ENCODE assay signal across 8 cellular contexts in genomic region chr3:4866841-4867240, GRCh38.
A peak's percentile ranks its signal among the peaks of the same experiment; 100 is the strongest.
DNase-seq lines count a peak whose midpoint lies in the region; ATAC-seq, FAIRE-seq and TF ChIP-seq lines count a peak whose summit lies in the region.

No MANE protein-coding gene starts in this region.

- no peak for FAIRE-seq in GM12891 (lab: Jason Lieb, UNC)

- H3K27ac ChIP-seq in testis, result peak overlapping the region; percentile 88 to 95
- H3K27ac ChIP-seq in neural progenitor cell, result no peak overlapping the region

- H3K9me3 Mint-ChIP-seq in activated T-cell treated with anti-CD3 and anti-CD28 coated beads, Interleukin-2, amount 50 U/mL, for 4 hours, result peaks cover 9% of the 10 kb centered on the region
- peaks cover 20% of the 10 kb centered on the region for H3K9me3 Mint-ChIP-seq in activated naive CD8-positive, alpha-beta T cell treated with anti-CD3 and anti-CD28 coated beads, Interleukin-2, amount 50 U/mL, for 24 hours
- peaks cover 5% of the 10 kb centered on the region for H3K9me3 Mint-ChIP-seq in neural progenitor cell

- H3K79me2 ChIP-seq in neural progenitor cell (ENCODE audit: low read depth), result no peaks in the 10 kb centered on the region

- H3K27me3 Mint-ChIP-seq in activated T-cell treated with anti-CD3 and anti-CD28 coated beads, Interleukin-2, amount 50 U/mL, for 4 hours (ENCODE audit: low read depth), result no peaks in the 10 kb centered on the region
- no peaks in the 10 kb centered on the region for H3K27me3 Mint-ChIP-seq in activated naive CD8-positive, alpha-beta T cell treated with anti-CD3 and anti-CD28 coated beads, Interleukin-2, amount 50 U/mL, for 24 hours
- H3K27me3 Mint-ChIP-seq in neural progenitor cell (ENCODE audit: insufficient read depth, low read depth), result no peaks in the 10 kb centered on the region

- no peak overlapping the region for H3K4me2 ChIP-seq in neural progenitor cell

- no peaks in the 10 kb centered on the region for H3K9me3 ChIP-seq in testis
- H3K9me3 ChIP-seq in neural progenitor cell (ENCODE audit: low read depth), result no peaks in the 10 kb centered on the region

- H3K4me3 Mint-ChIP-seq in activated T-cell treated with anti-CD3 and anti-CD28 coated beads, Interleukin-2, amount 50 U/mL, for 4 hours, result peak overlapping the region; percentile 78
- peak overlapping the region; percentile 82 for H3K4me3 Mint-ChIP-seq in activated naive CD8-positive, alpha-beta T cell treated with anti-CD3 and anti-CD28 coated beads, Interleukin-2, amount 50 U/mL, for 24 hours
- H3K4me3 Mint-ChIP-seq in neural progenitor cell, result no peak overlapping the region

- peaks cover 12% of the 10 kb centered on the region for H3F3A ChIP-seq in neural progenitor cell (ENCODE audit: low read depth)

- 39 to 55% methylated on average over 6 of the region's 6 CpGs for WGBS in testis, 2 donors

- peak overlapping the region; percentile 91 for H3K27ac Mint-ChIP-seq in activated naive CD8-positive, alpha-beta T cell treated with anti-CD3 and anti-CD28 coated beads, Interleukin-2, amount 50 U/mL, for 24 hours
- no peak overlapping the region for H3K27ac Mint-ChIP-seq in neural progenitor cell

- peaks cover 21% of the 10 kb centered on the region for H3K4me1 ChIP-seq in testis
- H3K4me1 ChIP-seq in neural progenitor cell, result peaks cover 6% of the 10 kb centered on the region

- H3K4me1 Mint-ChIP-seq in activated T-cell treated with anti-CD3 and anti-CD28 coated beads, Interleukin-2, amount 50 U/mL, for 4 hours (ENCODE audit: low read depth), result peaks cover 37% of the 10 kb centered on the region
- H3K4me1 Mint-ChIP-seq in activated naive CD8-positive, alpha-beta T cell treated with anti-CD3 and anti-CD28 coated beads, Interleukin-2, amount 50 U/mL, for 24 hours, result peaks cover 39% of the 10 kb centered on the region
- peaks cover 19% of the 10 kb centered on the region for H3K4me1 Mint-ChIP-seq in neural progenitor cell

- no peak overlapping the region for H2AFZ ChIP-seq in neural progenitor cell (replicated peaks)

- intact Hi-C loops in testis (cut with DNase I; ENCODE audit: low total_unique reads), result no loop called here

- no peak overlapping the region for H3K9ac ChIP-seq in neural progenitor cell

- peaks cover 19% of the 10 kb centered on the region for H3K36me3 Mint-ChIP-seq in activated T-cell treated with anti-CD3 and anti-CD28 coated beads, Interleukin-2, amount 50 U/mL, for 4 hours (ENCODE audit: insufficient read depth)
- peaks cover 29% of the 10 kb centered on the region for H3K36me3 Mint-ChIP-seq in activated naive CD8-positive, alpha-beta T cell treated with anti-CD3 and anti-CD28 coated beads, Interleukin-2, amount 50 U/mL, for 24 hours (ENCODE audit: low read depth)
- H3K36me3 Mint-ChIP-seq in neural progenitor cell, result no peaks in the 10 kb centered on the region

- no peak for ATAC-seq in activated T-cell treated with anti-CD3 and anti-CD28 coated beads, Interleukin-2, amount 50 U/mL, for 4 hours
- ATAC-seq in activated naive CD8-positive, alpha-beta T cell treated with anti-CD3 and anti-CD28 coated beads, Interleukin-2, amount 50 U/mL, for 24 hours, result no peak
- ATAC-seq in HG03520 (IDR thresholded peaks at IDR 0.05; ENCODE audit: unreplicated experiment), result no peak

- H3K4me3 ChIP-seq in testis, result no peak overlapping the region
- no peak overlapping the region for H3K4me3 ChIP-seq in neural progenitor cell

- TF ChIP-seq CTCF in testis (IDR thresholded peaks at IDR 0.05) (no peak), neural progenitor cell (IDR thresholded peaks at IDR 0.05) (no peak)

- no peak for DNase-seq in activated T-cell treated with anti-CD3 and anti-CD28 coated beads, Interleukin-2, amount 50 U/mL, for 4 hours
- no peak for DNase-seq in activated T-cell treated with anti-CD3 and anti-CD28 coated beads for 4 hours
- no peak for DNase-seq in activated naive CD8-positive, alpha-beta T cell treated with anti-CD3 and anti-CD28 coated beads, Interleukin-2, amount 50 U/mL, for 24 hours
- peak; percentile 20 for DNase-seq in iris pigment epithelial cell (ENCODE audit: low read depth)
- DNase-seq in testis, result no peak
- DNase-seq in neural progenitor cell (ENCODE audit: low spot score), result no peak
- DNase-seq in GM12891 (ENCODE audit: insufficient read length, low spot score), result no peak

- H3K36me3 ChIP-seq in testis (ENCODE audit: low read depth, missing control alignments) (no peaks in the 10 kb centered on the region), neural progenitor cell (no peaks in the 10 kb centered on the region)

- TF ChIP-seq POLR2A in testis (IDR thresholded peaks at IDR 0.05) (no peak), GM12891 (IDR thresholded peaks at IDR 0.05; ENCODE audit: low read depth, low read length) (no peak)

- no peaks in the 10 kb centered on the region for H4K20me1 ChIP-seq in neural progenitor cell (ENCODE audit: low read depth)

- H3K27me3 ChIP-seq in testis, result no peaks in the 10 kb centered on the region
- H3K27me3 ChIP-seq in neural progenitor cell, result peaks cover 21% of the 10 kb centered on the region

TF ChIP-seq in GM12891, 5 proteins besides CTCF, POLR2A, EP300 and RAD21:
- TF ChIP-seq SPI1 (IDR thresholded peaks at IDR 0.05; ENCODE audit: low read depth, low read length) (no peak), POU2F2 (IDR thresholded peaks at IDR 0.05; ENCODE audit: low read depth, low read length) (no peak), POLR2AphosphoS5 (IDR thresholded peaks at IDR 0.05; ENCODE audit: low read depth, low read length) (no peak), PAX5 (IDR thresholded peaks at IDR 0.05; ENCODE audit: insufficient read depth, low read length, severe bottlenecking) (no peak), TAF1 (IDR thresholded peaks at IDR 0.05; ENCODE audit: low read depth, low read length) (no peak)
